13 cellular contexts compared by ENCODE assay signal in genomic region chr18:10035306-10035991, GRCh38.
DNase-seq lines count a peak whose midpoint lies in the region; ATAC-seq, FAIRE-seq and TF ChIP-seq lines count a peak whose summit lies in the region.
"Had no signal": no experiment of that assay in that cellular context is flagged by ENCODE, and none has a peak within 500 bp of the region (broad histone marks: within the 10 kb centered on the region; RNA-seq: fewer than 3 reads in every experiment).

No MANE protein-coding gene starts in this region.

- FAIRE-seq in pancreas (lab: Jason Lieb, UNC) = no peak
- FAIRE-seq: small intestine had no signal

- H3K27me3 ChIP-seq in BLaER1 = no peaks in the 10 kb centered on the region
- no peaks in the 10 kb centered on the region for H3K27me3 ChIP-seq in pancreas
- H3K27me3 ChIP-seq: BE2C had no signal

- H3K9ac ChIP-seq in BLaER1 = no peak overlapping the region

- H3K4me2 ChIP-seq in BLaER1 = peak overlapping the region; percentile 61

- H4K20me1 ChIP-seq in BLaER1 = no peaks in the 10 kb centered on the region

- ATAC-seq in pancreas = peak; percentile 73 to 84 (median 82)
- no peak for ATAC-seq in GM18519 (IDR thresholded peaks at IDR 0.05; ENCODE audit: low FRiP score, unreplicated experiment)

- DNase-seq in NCI-H146 treated with DMSO at 0.1 percent for 48 hours (lab: John Stamatoyannopoulos, UW; ENCODE audit: unreplicated experiment) = peak; percentile 58
- peak; percentile 75 for DNase-seq in epithelial cell of prostate (ENCODE audit: low read depth, low spot score)
- peak; percentile 70 to 86 (median 80) for DNase-seq in pancreas
- no peak for DNase-seq in activated CD4-positive, alpha-beta T cell treated with anti-CD3 and anti-CD28 coated beads, Interleukin-2, amount 10 ng/mL, durations not matched to agents 7 days and 5 days
- DNase-seq in ureter (ENCODE audit: low spot score) = no peak
- no peak for DNase-seq in germinal center (ENCODE audit: low spot score)
- DNase-seq: activated naive CD4-positive, alpha-beta T cell treated with anti-CD3 and anti-CD28 coated beads, Interleukin-2, amount 50 U/mL, for 16 hours; BE2C; small intestine; stimulated activated CD8-positive, alpha-beta memory T cell treated with anti-CD3 and anti-CD28 coated beads, Interleukin-4, amount 100 ng/mL, for 48 hours; T-helper 1 cell had no signal

- H3K27ac ChIP-seq in BLaER1 = no peak overlapping the region
- peak overlapping the region; percentile 11 for H3K27ac ChIP-seq in epithelial cell of prostate
- peak overlapping the region; percentile 70 to 81 (median 77) for H3K27ac ChIP-seq in pancreas

- peaks cover 21% of the 10 kb centered on the region for H3K27me3 Mint-ChIP-seq in activated CD4-positive, alpha-beta T cell treated with anti-CD3 and anti-CD28 coated beads, Interleukin-2, amount 10 ng/mL, durations not matched to agents 7 days and 5 days

- H3K4me3 Mint-ChIP-seq in activated CD4-positive, alpha-beta T cell treated with anti-CD3 and anti-CD28 coated beads, Interleukin-2, amount 10 ng/mL, durations not matched to agents 7 days and 5 days = no peak overlapping the region

- no peak overlapping the region for H3K27ac Mint-ChIP-seq in activated CD4-positive, alpha-beta T cell treated with anti-CD3 and anti-CD28 coated beads, Interleukin-2, amount 10 ng/mL, durations not matched to agents 7 days and 5 days

- no peaks in the 10 kb centered on the region for H3K9me3 Mint-ChIP-seq in activated CD4-positive, alpha-beta T cell treated with anti-CD3 and anti-CD28 coated beads, Interleukin-2, amount 10 ng/mL, durations not matched to agents 7 days and 5 days

- POLR2A ChIA-PET in activated CD4-positive, alpha-beta T cell treated with anti-CD3 and anti-CD28 coated beads, Interleukin-2, amount 10 ng/mL, durations not matched to agents 7 days and 5 days (lab: Charles Lee) = no interaction called here

- no peak overlapping the region for H3K4me3 ChIP-seq in BLaER1
- no peak overlapping the region for H3K4me3 ChIP-seq in pancreas

- intact Hi-C loops in pancreas (cut with DNase I) = no loop called here

- H3K4me1 ChIP-seq in BLaER1 = peaks cover 45% of the 10 kb centered on the region
- H3K4me1 ChIP-seq in pancreas = peaks cover 42 to 49% (median 46%) of the 10 kb centered on the region in 3 donors
- H3K4me1 ChIP-seq: BE2C had no signal

- CTCF ChIA-PET in activated CD4-positive, alpha-beta T cell treated with anti-CD3 and anti-CD28 coated beads, Interleukin-2, amount 10 ng/mL, durations not matched to agents 7 days and 5 days (lab: Charles Lee) = no interaction called here

- H3K36me3 ChIP-seq in BLaER1 = no peaks in the 10 kb centered on the region
- no peaks in the 10 kb centered on the region for H3K36me3 ChIP-seq in pancreas
- H3K36me3 ChIP-seq: BE2C had no signal

- TF ChIP-seq CTCF in pancreas (IDR thresholded peaks at IDR 0.05) = no peak

- H3K36me3 Mint-ChIP-seq in activated CD4-positive, alpha-beta T cell treated with anti-CD3 and anti-CD28 coated beads, Interleukin-2, amount 10 ng/mL, durations not matched to agents 7 days and 5 days (ENCODE audit: low read depth) = no peaks in the 10 kb centered on the region

- peaks cover 4% of the 10 kb centered on the region for H3K4me1 Mint-ChIP-seq in activated CD4-positive, alpha-beta T cell treated with anti-CD3 and anti-CD28 coated beads, Interleukin-2, amount 10 ng/mL, durations not matched to agents 7 days and 5 days

- WGBS in pancreas, 2 donors = 30 to 34% methylated on average over 11 of the region's 11 CpGs

- H3K9me3 ChIP-seq in BLaER1 (no peaks in the 10 kb centered on the region), pancreas (no peaks in the 10 kb centered on the region)
- H3K9me3 ChIP-seq: BE2C had no signal

Comparison
In these comparisons a context has a peak if more than half of its experiments do, and no peak if none do; other contexts are left out.
1. DNase-seq: peak in NCI-H146 treated with DMSO at 0.1 percent for 48 hours (single experiment), epithelial cell of prostate (single experiment) and pancreas (6 of 6); none in activated CD4-positive, alpha-beta T cell treated with anti-CD3 and anti-CD28 coated beads, Interleukin-2, amount 10 ng/mL, durations not matched to agents 7 days and 5 days (single experiment), ureter (single experiment) and germinal center (single experiment).